ENCODE assay signal across 8 cellular contexts in the genomic region with DNA sequence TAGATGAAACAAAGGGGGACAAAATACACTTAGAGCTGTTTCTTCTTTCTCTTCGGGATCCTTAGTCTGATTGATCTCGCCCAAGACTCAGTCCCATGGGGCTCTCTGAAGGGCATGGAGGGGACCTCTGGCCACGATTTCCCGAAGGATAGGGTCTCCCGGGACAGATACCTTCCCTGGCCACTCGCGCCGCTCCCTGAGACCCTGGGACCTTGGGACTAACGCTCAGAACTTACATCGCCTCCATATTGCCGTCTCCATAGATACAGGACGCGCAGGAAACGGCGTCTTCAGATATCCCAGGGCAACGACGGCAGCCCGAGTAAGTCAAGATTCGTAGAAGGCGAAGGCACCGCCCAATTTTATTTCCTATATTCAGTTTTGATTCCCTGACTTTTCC. TPM values are rescaled to one million over a fixed set of nuclear protein-coding genes. Genes with fewer than 3 reads are reported as not detected.
A peak's percentile ranks its signal among the peaks of the same experiment; 100 is the strongest.
DNase-seq lines count a peak whose midpoint lies in the region; TF ChIP-seq lines count a peak whose summit lies in the region.

A gene with protein sequence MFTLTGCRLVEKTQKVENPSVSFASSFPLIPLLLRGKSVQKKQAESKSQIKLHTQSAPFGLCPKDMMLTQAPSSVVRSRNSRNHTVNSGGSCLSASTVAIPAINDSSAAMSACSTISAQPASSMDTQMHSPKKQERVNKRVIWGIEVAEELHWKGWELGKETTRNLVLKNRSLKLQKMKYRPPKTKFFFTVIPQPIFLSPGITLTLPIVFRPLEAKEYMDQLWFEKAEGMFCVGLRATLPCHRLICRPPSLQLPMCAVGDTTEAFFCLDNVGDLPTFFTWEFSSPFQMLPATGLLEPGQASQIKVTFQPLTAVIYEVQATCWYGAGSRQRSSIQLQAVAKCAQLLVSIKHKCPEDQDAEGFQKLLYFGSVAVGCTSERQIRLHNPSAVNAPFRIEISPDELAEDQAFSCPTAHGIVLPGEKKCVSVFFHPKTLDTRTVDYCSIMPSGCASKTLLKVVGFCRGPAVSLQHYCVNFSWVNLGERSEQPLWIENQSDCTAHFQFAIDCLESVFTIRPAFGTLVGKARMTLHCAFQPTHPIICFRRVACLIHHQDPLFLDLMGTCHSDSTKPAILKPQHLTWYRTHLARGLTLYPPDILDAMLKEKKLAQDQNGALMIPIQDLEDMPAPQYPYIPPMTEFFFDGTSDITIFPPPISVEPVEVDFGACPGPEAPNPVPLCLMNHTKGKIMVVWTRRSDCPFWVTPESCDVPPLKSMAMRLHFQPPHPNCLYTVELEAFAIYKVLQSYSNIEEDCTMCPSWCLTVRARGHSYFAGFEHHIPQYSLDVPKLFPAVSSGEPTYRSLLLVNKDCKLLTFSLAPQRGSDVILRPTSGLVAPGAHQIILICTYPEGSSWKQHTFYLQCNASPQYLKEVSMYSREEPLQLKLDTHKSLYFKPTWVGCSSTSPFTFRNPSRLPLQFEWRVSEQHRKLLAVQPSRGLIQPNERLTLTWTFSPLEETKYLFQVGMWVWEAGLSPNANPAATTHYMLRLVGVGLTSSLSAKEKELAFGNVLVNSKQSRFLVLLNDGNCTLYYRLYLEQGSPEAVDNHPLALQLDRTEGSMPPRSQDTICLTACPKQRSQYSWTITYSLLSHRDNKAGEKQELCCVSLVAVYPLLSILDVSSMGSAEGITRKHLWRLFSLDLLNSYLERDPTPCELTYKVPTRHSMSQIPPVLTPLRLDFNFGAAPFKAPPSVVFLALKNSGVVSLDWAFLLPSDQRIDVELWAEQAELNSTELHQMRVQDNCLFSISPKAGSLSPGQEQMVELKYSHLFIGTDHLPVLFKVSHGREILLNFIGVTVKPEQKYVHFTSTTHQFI (N-terminal part only) (minus strand): TSS at position 265 of the 400 bp plus-strand sequence. CDS start 2,468 bp downstream, outside the sequence.

- TF ChIP-seq CTCF in Peyer's patch (IDR thresholded peaks at IDR 0.05): no peak
- TF ChIP-seq CTCF in uterus (IDR thresholded peaks at IDR 0.05): no peak

- no peaks in the 10 kb centered on the region for H3K4me1 ChIP-seq in Peyer's patch
- H3K4me1 ChIP-seq in duodenal mucosa (ENCODE audit: control insufficient read depth in 1 of 2, insufficient read depth in 2 of 2, low read length in 2 of 2): peaks cover 7 to 11% of the 10 kb centered on the region in 2 donors
- H3K4me1 ChIP-seq in mucosa of rectum (ENCODE audit: control insufficient read depth in 2 of 2, insufficient read depth in 2 of 2, low read length in 2 of 2): peaks cover 4 to 13% of the 10 kb centered on the region in 2 donors
- H3K4me1 ChIP-seq in uterus: no peaks in the 10 kb centered on the region

- intact Hi-C loops in uterus (cut with DNase I; ENCODE audit: low total_unique reads): no loop called here

- H3K9me3 ChIP-seq in Peyer's patch: no peaks in the 10 kb centered on the region
- no peaks in the 10 kb centered on the region for H3K9me3 ChIP-seq in duodenal mucosa (ENCODE audit: control insufficient read depth in 1 of 2, low read length in 2 of 2)
- no peaks in the 10 kb centered on the region for H3K9me3 ChIP-seq in mucosa of rectum (ENCODE audit: control insufficient read depth in 2 of 2, low read length in 2 of 2)
- H3K9me3 ChIP-seq in uterus: no peaks in the 10 kb centered on the region

- no peak for TF ChIP-seq POLR2A in Peyer's patch (IDR thresholded peaks at IDR 0.05)
- no peak for TF ChIP-seq POLR2A in uterus (IDR thresholded peaks at IDR 0.05)

- H3K36me3 ChIP-seq in Peyer's patch (no peaks in the 10 kb centered on the region), duodenal mucosa (ENCODE audit: control insufficient read depth in 1 of 2, insufficient read depth in 2 of 2, low read length in 2 of 2) (no peaks in the 10 kb centered on the region), mucosa of rectum (ENCODE audit: control insufficient read depth in 2 of 2, insufficient read depth in 2 of 2, low read length in 2 of 2) (no peaks in the 10 kb centered on the region), uterus (no peaks in the 10 kb centered on the region)

- H3K27ac ChIP-seq in Peyer's patch (no peak within 1 kb of the TSS), duodenal mucosa (ENCODE audit: low read depth, low read length) (no peak within 1 kb of the TSS), mucosa of rectum (ENCODE audit: low read depth in 2 of 2, low read length in 2 of 2) (no peak within 1 kb of the TSS), uterus (no peak within 1 kb of the TSS)

- peak; percentile 65 for DNase-seq in activated CD8-positive, alpha-beta memory T cell treated with anti-CD3 and anti-CD28 coated beads for 24 hours
- DNase-seq in activated CD8-positive, alpha-beta memory T cell treated with anti-CD3 and anti-CD28 coated beads, Interleukin-2, amount 50 U/mL, for 48 hours: no peak
- peak in 2 of 3 donors; percentile 48 to 61 for DNase-seq in Peyer's patch
- no peak for DNase-seq in NCI-H226
- no peak for DNase-seq in uterus
- no peak for DNase-seq in NK-92 (lab: John Stamatoyannopoulos, UW; ENCODE audit: unreplicated experiment)

- peak within 1 kb of the TSS in 1 of 4 donors; percentile 4 for H3K4me3 ChIP-seq in Peyer's patch
- H3K4me3 ChIP-seq in duodenal mucosa (ENCODE audit: low read depth in 1 of 2, low read length in 2 of 2): peak within 1 kb of the TSS; percentile 58 to 60
- H3K4me3 ChIP-seq in mucosa of rectum (ENCODE audit: low read length in 2 of 2): peak within 1 kb of the TSS; percentile 53 to 56
- no peak within 1 kb of the TSS for H3K4me3 ChIP-seq in uterus

- H3K9ac ChIP-seq in duodenal mucosa (ENCODE audit: low read depth in 1 of 2, low read length in 2 of 2): no peak within 1 kb of the TSS
- H3K9ac ChIP-seq in mucosa of rectum (ENCODE audit: low read depth in 1 of 2, low read length in 2 of 2): no peak within 1 kb of the TSS

- no peaks in the 10 kb centered on the region for H3K27me3 ChIP-seq in Peyer's patch
- H3K27me3 ChIP-seq in duodenal mucosa (ENCODE audit: control insufficient read depth in 1 of 2, insufficient read depth in 2 of 2, low read length in 2 of 2): peaks cover 8 to 15% of the 10 kb centered on the region in 2 donors
- H3K27me3 ChIP-seq in mucosa of rectum (ENCODE audit: control insufficient read depth in 2 of 2, insufficient read depth in 2 of 2, low read length in 2 of 2): peaks cover 7% of the 10 kb centered on the region in 2 donors
- peaks cover 0 to 8% of the 10 kb centered on the region in 2 donors for H3K27me3 ChIP-seq in uterus

RNA-seq across cellular contexts. Expression of the gene that starts here (rescaled TPM):
- total RNA-seq in Peyer's patch: 1 to 10 TPM in 2 of 4 donors, not detected in 2; 1.5 to 3.6 TPM
- 1 to 10 TPM in 3 of 4 donors, under 1 TPM in 1; 0.21 to 3.5 (median 1.9) TPM for total RNA-seq in uterus

Comparison
In these comparisons a context has a peak if more than half of its experiments do, and no peak if none do; other contexts are left out.
1. DNase-seq: peak in activated CD8-positive, alpha-beta memory T cell treated with anti-CD3 and anti-CD28 coated beads for 24 hours (single experiment) and Peyer's patch (2 of 3); none in activated CD8-positive, alpha-beta memory T cell treated with anti-CD3 and anti-CD28 coated beads, Interleukin-2, amount 50 U/mL, for 48 hours (single experiment), NCI-H226 (single experiment), uterus (0 of 2) and NK-92 (single experiment).
2. H3K4me3 ChIP-seq: peak in duodenal mucosa (2 of 2) and mucosa of rectum (2 of 2); none in uterus (0 of 2).